In genomic region chr12:52070243-52070925, GRCh38 we compare ENCODE assay signal across 8 cellular contexts. TPM values are rescaled to one million over a fixed set of nuclear protein-coding genes. Genes with fewer than 3 reads are reported as not detected.
A peak's percentile ranks its signal among the peaks of the same experiment; 100 is the strongest.
DNase-seq lines count a peak whose midpoint lies in the region; ATAC-seq and TF ChIP-seq lines count a peak whose summit lies in the region.

No MANE protein-coding gene starts in this region.

- H3K4me3 ChIP-seq in mesodermal cell (ENCODE audit: extremely low read depth, insufficient read depth, low read length, poor library complexity, severe bottlenecking): peak overlapping the region; percentile 67

- H3K36me3 ChIP-seq in mesodermal cell (ENCODE audit: control insufficient read depth, insufficient read depth, low read length): peaks cover 43% of the 10 kb centered on the region

- H3K27ac ChIP-seq in C4-2B (peak overlapping the region; percentile 88), mesodermal cell (ENCODE audit: low read depth, low read length, severe bottlenecking) (peak overlapping the region; percentile 99)

- peak overlapping the region; percentile 94 to 100 (median 99) for H3K27ac Mint-ChIP-seq in brain

- TF ChIP-seq CTCF in C4-2B (conservative IDR thresholded peaks at IDR 0.05) (no peak), brain (conservative IDR thresholded peaks at IDR 0.05) (no peak)

- H3K36me3 Mint-ChIP-seq in brain: peaks cover 33% of the 10 kb centered on the region

- peaks cover 50% of the 10 kb centered on the region for H3K4me1 Mint-ChIP-seq in brain

- H3K4me3 Mint-ChIP-seq in brain: peak overlapping the region; percentile 92 to 98 (median 95)

- no peak for DNase-seq in NCI-H2081 (lab: John Stamatoyannopoulos, UW)
- DNase-seq in NCI-H446 treated with DMSO at 0.1 percent for 48 hours (lab: John Stamatoyannopoulos, UW): no peak
- no peak for DNase-seq in stimulated activated CD4-positive, alpha-beta T cell treated with anti-CD3 and anti-CD28 coated beads, Interleukin-12 subunit alpha, Interleukin-12 subunit beta, amount 100 ng/mL, for 4 hours

- H3K27me3 Mint-ChIP-seq in brain: peaks cover 25% of the 10 kb centered on the region

- peaks cover 0 to 2% (median 0%) of the 10 kb centered on the region in 5 experiments for H3K9me3 Mint-ChIP-seq in brain

- peaks cover 10% of the 10 kb centered on the region for H3K4me1 ChIP-seq in mesodermal cell (ENCODE audit: control insufficient read depth, insufficient read depth, low read length, poor library complexity, severe bottlenecking)

- H3K9me3 ChIP-seq in mesodermal cell (ENCODE audit: control insufficient read depth, low read length): no peaks in the 10 kb centered on the region

- 11 to 13% methylated on average over 15 to 17 of the region's 31 CpGs for WGBS in mesodermal cell (ENCODE audit: insufficient coverage in 2 of 2), 2 experiments

- ATAC-seq in HG03378 (IDR thresholded peaks at IDR 0.05; ENCODE audit: unreplicated experiment) (peak; percentile 3), GM21737 (IDR thresholded peaks at IDR 0.05; ENCODE audit: unreplicated experiment) (no peak)

RNA-seq across cellular contexts. Expression of gene ATG101, which starts 0.6 kb away (rescaled TPM):
- polyA plus RNA-seq in brain (ENCODE audit: insufficient read depth, low read depth, low replicate concordance): 52.5 TPM
- polyA plus RNA-seq in mesodermal cell (2013, experiment 1 of 2): 27.0 TPM
- polyA plus RNA-seq in mesodermal cell (2013, experiment 2 of 2): 19.6 TPM

RNA-seq across cellular contexts. Expression of gene SMIM41, which starts 9.1 kb away (rescaled TPM):
- not detected for polyA plus RNA-seq in brain (ENCODE audit: insufficient read depth, low read depth, low replicate concordance)
- not detected for polyA plus RNA-seq in mesodermal cell (2013, experiment 1 of 2)
- not detected for polyA plus RNA-seq in mesodermal cell (2013, experiment 2 of 2)

RNA-seq across cellular contexts. Expression of gene NR4A1, which starts 19.1 kb away (rescaled TPM):
- polyA plus RNA-seq in brain (ENCODE audit: insufficient read depth, low read depth, low replicate concordance): 26.2 TPM
- polyA plus RNA-seq in mesodermal cell (2013, experiment 1 of 2): 22.2 TPM
- 21.0 TPM for polyA plus RNA-seq in mesodermal cell (2013, experiment 2 of 2)
